Comparison of ENCODE assay signal across 1 cellular context in the genomic region with DNA sequence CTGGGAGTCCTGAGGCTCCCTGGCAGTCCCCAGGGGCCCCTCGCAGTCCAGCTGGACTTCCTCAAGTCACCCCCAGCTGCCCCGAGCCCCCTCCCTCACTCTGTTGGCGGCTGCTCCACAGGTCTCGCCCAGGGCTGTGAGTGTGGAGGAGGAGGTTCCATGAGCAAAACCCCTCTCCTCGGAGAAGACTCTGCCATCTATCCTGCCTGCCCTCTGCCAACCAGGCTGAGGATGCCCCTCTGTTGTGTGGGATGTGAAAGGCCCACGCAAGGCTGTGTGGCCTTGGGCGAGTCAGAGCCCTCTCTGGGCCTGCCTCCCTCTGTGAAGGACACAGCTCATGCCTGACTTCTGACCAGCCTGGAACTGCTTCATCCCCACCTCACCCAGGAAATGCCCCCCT.
A peak's percentile ranks its signal among the peaks of the same experiment; 100 is the strongest.
TF ChIP-seq lines count a peak whose summit lies in the region.

No MANE protein-coding gene starts in this region.

TF ChIP-seq in HepG2, 621 proteins besides CTCF, POLR2A, EP300 and RAD21:
- TF ChIP-seq FOXM1 (CRISPR knock-in tag; IDR thresholded peaks at IDR 0.05) (no peak), ZNF768 (CRISPR knock-in tag; IDR thresholded peaks at IDR 0.05) (peak; percentile 94)
TF ChIP-seq in HepG2: peak in this region for 1.
